14 cellular contexts compared by ENCODE assay signal in the genomic region with DNA sequence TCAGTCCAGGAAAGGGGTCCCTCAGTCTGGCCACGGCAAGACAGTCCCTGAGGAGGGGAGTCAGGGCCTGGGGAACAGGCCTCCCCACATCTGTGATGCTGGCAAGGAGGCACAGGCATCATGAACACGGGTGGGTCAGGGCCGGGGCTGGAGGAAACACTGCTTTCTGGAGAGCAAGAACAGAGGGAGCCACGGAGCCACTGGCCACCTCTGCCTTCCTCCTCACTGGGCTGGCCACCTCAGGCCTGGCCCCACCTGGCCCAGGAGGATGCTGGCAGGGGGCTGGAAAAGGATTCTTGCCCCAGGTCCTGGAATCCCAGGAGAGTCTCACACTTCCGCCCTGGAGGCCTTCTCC. TPM values are rescaled to one million over a fixed set of nuclear protein-coding genes. Genes with fewer than 3 reads are reported as not detected.
A peak's percentile ranks its signal among the peaks of the same experiment; 100 is the strongest.
DNase-seq lines count a peak whose midpoint lies in the region; ATAC-seq and TF ChIP-seq lines count a peak whose summit lies in the region.
"Had no signal": no experiment of that assay in that cellular context is flagged by ENCODE, and none has a peak within 500 bp of the region (broad histone marks: within the 10 kb centered on the region; RNA-seq: fewer than 3 reads in every experiment).

No MANE protein-coding gene starts in this region.

- H2AFZ ChIP-seq in GM23338 = no peak overlapping the region

- peak overlapping the region; percentile 66 for H3K9ac ChIP-seq in BLaER1

- peak overlapping the region; percentile 83 for H3K27ac ChIP-seq in BLaER1
- H3K27ac ChIP-seq in GM23338 (ENCODE audit: low read depth) = no peak overlapping the region
- H3K27ac ChIP-seq in muscle layer of duodenum (ENCODE audit: low read length) = peak overlapping the region; percentile 18
- H3K27ac ChIP-seq: neutrophil had no signal

- no peak for TF ChIP-seq CTCF in GM23338 (conservative IDR thresholded peaks at IDR 0.05; ENCODE audit: low read depth in 2 of 2)

- DNase-seq in GM23338 (ENCODE audit: low spot score) = no peak
- DNase-seq in NCI-H2171 treated with DMSO at 0.1 percent for 48 hours (lab: John Stamatoyannopoulos, UW) = no peak
- DNase-seq: colonic mucosa, NCI-H1092, NCI-H524 had no signal

- H4K20me1 ChIP-seq in BLaER1 (no peaks in the 10 kb centered on the region), GM23338 (replicated peaks; ENCODE audit: insufficient read depth) (0 out of 2 replicates have a peak, but pooled peaks cover 7% of the 10 kb centered on the region)

- peaks cover 69% of the 10 kb centered on the region for H3K4me1 ChIP-seq in BLaER1
- H3K4me1 ChIP-seq in GM23338 (ENCODE audit: insufficient read depth) = peaks cover 69% of the 10 kb centered on the region
- H3K4me1 ChIP-seq in muscle layer of duodenum (ENCODE audit: control insufficient read depth in 1 of 2, insufficient read depth in 2 of 2, low read length in 2 of 2) = peaks cover 14 to 45% of the 10 kb centered on the region in 2 donors

- H3K9me2 ChIP-seq in GM23338 (ENCODE audit: insufficient read depth) = no peaks in the 10 kb centered on the region

- H3K36me3 Mint-ChIP-seq in GM23338 (ENCODE audit: low read depth) = peaks cover 5% of the 10 kb centered on the region; the same call in 2 of the 3 replicates
- H3K36me3 Mint-ChIP-seq in activated T-helper 17 cell treated with anti-CD3 and anti-CD28 coated beads, Interleukin-2, amount 50 U/mL, for 72 hours (ENCODE audit: low read depth) = no peaks in the 10 kb centered on the region
- H3K36me3 Mint-ChIP-seq: CD14-positive monocyte, WTC11 had no signal

- H3K79me2 ChIP-seq in GM23338 (replicated peaks; ENCODE audit: insufficient read depth) = no peaks in the 10 kb centered on the region

- peaks cover 60% of the 10 kb centered on the region for H3K27me3 Mint-ChIP-seq in GM23338 (ENCODE audit: insufficient read depth, low read depth, poor library complexity)
- H3K27me3 Mint-ChIP-seq in activated T-helper 17 cell treated with anti-CD3 and anti-CD28 coated beads, Interleukin-2, amount 50 U/mL, for 72 hours = peaks cover 6% of the 10 kb centered on the region

- H3F3A ChIP-seq in GM23338 (replicated peaks; ENCODE audit: low read depth) = peaks cover 20% of the 10 kb centered on the region; the same call in 1 of the 2 replicates

- H3K36me3 ChIP-seq in BLaER1 = no peaks in the 10 kb centered on the region
- H3K36me3 ChIP-seq in GM23338 (ENCODE audit: insufficient read depth) = no peaks in the 10 kb centered on the region
- H3K36me3 ChIP-seq in muscle layer of duodenum (ENCODE audit: control insufficient read depth in 1 of 2, insufficient read depth in 2 of 2, low read length in 2 of 2) = no peaks in the 10 kb centered on the region
- H3K36me3 ChIP-seq: colonic mucosa, neutrophil had no signal

- peaks cover 3% of the 10 kb centered on the region; the same call in 1 of the 2 replicates for H3K27me3 ChIP-seq in BLaER1
- H3K27me3 ChIP-seq in GM23338 (ENCODE audit: insufficient read depth) = 0 out of 2 replicates have a peak, but pooled peaks cover 5% of the 10 kb centered on the region
- no peaks in the 10 kb centered on the region for H3K27me3 ChIP-seq in muscle layer of duodenum (ENCODE audit: low read depth, low read length)
- H3K27me3 ChIP-seq: colonic mucosa had no signal

- H3K9me3 ChIP-seq in BLaER1 (no peaks in the 10 kb centered on the region), muscle layer of duodenum (ENCODE audit: control insufficient read depth in 1 of 2, low read length in 2 of 2) (no peaks in the 10 kb centered on the region)
- H3K9me3 ChIP-seq: colonic mucosa, neutrophil had no signal

- H3K4me2 ChIP-seq in BLaER1 = peak overlapping the region; percentile 79
- peak overlapping the region; percentile 77; the same call in 1 of the 2 replicates for H3K4me2 ChIP-seq in GM23338

- H3K4me3 Mint-ChIP-seq in GM23338 = no peak overlapping the region
- H3K4me3 Mint-ChIP-seq in activated T-helper 17 cell treated with anti-CD3 and anti-CD28 coated beads, Interleukin-2, amount 50 U/mL, for 72 hours = peak overlapping the region; percentile 83
- H3K4me3 Mint-ChIP-seq: WTC11 had no signal

- no peak overlapping the region for H3K27ac Mint-ChIP-seq in GM23338
- H3K27ac Mint-ChIP-seq in activated T-helper 17 cell treated with anti-CD3 and anti-CD28 coated beads, Interleukin-2, amount 50 U/mL, for 72 hours = peak overlapping the region; percentile 92
- H3K27ac Mint-ChIP-seq: WTC11 had no signal

- H3K4me1 Mint-ChIP-seq in GM23338 = peaks cover 78% of the 10 kb centered on the region
- peaks cover 13% of the 10 kb centered on the region for H3K4me1 Mint-ChIP-seq in activated T-helper 17 cell treated with anti-CD3 and anti-CD28 coated beads, Interleukin-2, amount 50 U/mL, for 72 hours

- H3K4me3 ChIP-seq in BLaER1 = peak overlapping the region; percentile 54; the same call in 1 of the 2 replicates
- no peak overlapping the region for H3K4me3 ChIP-seq in GM23338
- no peak overlapping the region for H3K4me3 ChIP-seq in muscle layer of duodenum (ENCODE audit: low read depth in 1 of 2, low read length in 2 of 2)
- H3K4me3 ChIP-seq: colonic mucosa had no signal

- no peak for ATAC-seq in GM23338
- ATAC-seq in activated T-helper 17 cell treated with anti-CD3 and anti-CD28 coated beads, Interleukin-2, amount 50 U/mL, for 72 hours (replicated peaks) = no peak
- no peak for ATAC-seq in GM21381 (IDR thresholded peaks at IDR 0.05; ENCODE audit: unreplicated experiment)
- no peak for ATAC-seq in HG03378 (IDR thresholded peaks at IDR 0.05; ENCODE audit: unreplicated experiment)
- ATAC-seq in HG03175 (IDR thresholded peaks at IDR 0.05; ENCODE audit: unreplicated experiment) = no peak
- ATAC-seq: WTC11 had no signal

- no peaks in the 10 kb centered on the region for H3K9me3 Mint-ChIP-seq in GM23338
- H3K9me3 Mint-ChIP-seq in activated T-helper 17 cell treated with anti-CD3 and anti-CD28 coated beads, Interleukin-2, amount 50 U/mL, for 72 hours = no peaks in the 10 kb centered on the region
- H3K9me3 Mint-ChIP-seq: CD14-positive monocyte, WTC11 had no signal

RNA-seq across cellular contexts. Expression of a gene that starts 15.7 kb away (rescaled TPM):
- 5.6 and 6.2 TPM in 2 replicates for total RNA-seq in GM23338 (2014; rRNA removed; shearing (Covaris generic))
- 1.5 and 1.6 TPM in 2 replicates for polyA plus RNA-seq in GM23338 (2016; fragmentation: Nextera tagmentation; extraction: Ambion mirVana)
- under 1 TPM; 0.61 to 0.95 TPM for total RNA-seq in activated T-helper 17 cell treated with anti-CD3 and anti-CD28 coated beads, Interleukin-2, amount 50 U/mL, for 72 hours
- polyA plus RNA-seq: CD14-positive monocyte had no signal

RNA-seq across cellular contexts. Expression of a gene that starts 18.2 kb away (rescaled TPM):
- total RNA-seq in GM23338 (2014; rRNA removed; shearing (Covaris generic)) = 10.7 and 14.7 TPM in 2 replicates
- 3.7 and 4.7 TPM in 2 replicates for polyA plus RNA-seq in GM23338 (2016; fragmentation: Nextera tagmentation; extraction: Ambion mirVana)
- total RNA-seq in activated T-helper 17 cell treated with anti-CD3 and anti-CD28 coated beads, Interleukin-2, amount 50 U/mL, for 72 hours = 1 to 10 TPM in 1 of 2 donors, under 1 TPM in 1; 0.61 to 1.1 TPM
- polyA plus RNA-seq: CD14-positive monocyte had no signal
